Comparison of ENCODE assay signal across 14 cellular contexts in genomic region chr2:218274586-218274985, GRCh38. TPM values are rescaled to one million over a fixed set of nuclear protein-coding genes. Genes with fewer than 3 reads are reported as not detected.
DNase-seq lines count a peak whose midpoint lies in the region; ATAC-seq and TF ChIP-seq lines count a peak whose summit lies in the region.
"Had no signal": no experiment of that assay in that cellular context is flagged by ENCODE, and none has a peak within 500 bp of the region (broad histone marks: within the 10 kb centered on the region; RNA-seq: fewer than 3 reads in every experiment).

No MANE protein-coding gene starts in this region.

- peak overlapping the region; percentile 85 to 89 (median 88) for H3K27ac ChIP-seq in transverse colon
- H3K27ac ChIP-seq: SK-N-MC had no signal

- H3K36me3 ChIP-seq in transverse colon: peaks cover 0 to 47% (median 20%) of the 10 kb centered on the region in 4 donors

- H3K36me3 Mint-ChIP-seq in activated naive CD4-positive, alpha-beta T cell treated with anti-CD3 and anti-CD28 coated beads, Interleukin-2, amount 50 U/mL, for 72 hours: peaks cover 1 to 7% of the 10 kb centered on the region in 2 donors
- H3K36me3 Mint-ChIP-seq in memory B cell: peaks cover 35% of the 10 kb centered on the region

- H3K9me3 Mint-ChIP-seq in activated naive CD4-positive, alpha-beta T cell treated with anti-CD3 and anti-CD28 coated beads, Interleukin-2, amount 50 U/mL, for 72 hours: no peaks in the 10 kb centered on the region
- H3K9me3 Mint-ChIP-seq in memory B cell: no peaks in the 10 kb centered on the region

- H3K4me1 Mint-ChIP-seq in memory B cell: peaks cover 38% of the 10 kb centered on the region

- H3K9me3 ChIP-seq in transverse colon: no peaks in the 10 kb centered on the region

- ATAC-seq in activated naive CD4-positive, alpha-beta T cell treated with anti-CD3 and anti-CD28 coated beads, Interleukin-2, amount 50 U/mL, for 72 hours: no peak
- ATAC-seq in memory B cell (ENCODE audit: low read depth) (no peak), GM19452 (IDR thresholded peaks at IDR 0.05; ENCODE audit: unreplicated experiment) (no peak)

- H3K27ac Mint-ChIP-seq in activated naive CD4-positive, alpha-beta T cell treated with anti-CD3 and anti-CD28 coated beads, Interleukin-2, amount 50 U/mL, for 72 hours: peak overlapping the region; percentile 13 to 74
- peak overlapping the region; percentile 76 for H3K27ac Mint-ChIP-seq in memory B cell

- H3K27me3 Mint-ChIP-seq in memory B cell: no peaks in the 10 kb centered on the region

- TF ChIP-seq POLR2A in transverse colon (IDR thresholded peaks at IDR 0.05): no peak

- DNase-seq in activated naive CD4-positive, alpha-beta T cell treated with anti-CD3 and anti-CD28 coated beads, Interleukin-2, amount 50 U/mL, for 72 hours (ENCODE audit: low spot score in 2 of 2): no peak
- no peak for DNase-seq in activated naive CD4-positive, alpha-beta T cell treated with anti-CD3 and anti-CD28 coated beads, Interleukin-2, amount 50 U/mL, for 16 hours
- no peak for DNase-seq in memory B cell (ENCODE audit: low spot score in 2 of 2)
- DNase-seq in transverse colon: no peak
- no peak for DNase-seq in putamen (ENCODE audit: low spot score)
- DNase-seq: activated CD4-positive, alpha-beta T cell treated with anti-CD3 and anti-CD28 coated beads, Interleukin-2, amount 50 U/mL, for 1 hour; effector CD4-positive, alpha-beta T cell; NCI-H1105; NCI-H524 treated with DMSO at 0.1 percent for 48 hours; stimulated activated CD8-positive, alpha-beta memory T cell treated with anti-CD3 and anti-CD28 coated beads, Interleukin-4, amount 100 ng/mL, for 48 hours had no signal

- H3K4me3 Mint-ChIP-seq in memory B cell: no peak overlapping the region

- WGBS in transverse colon (ENCODE audit: low coverage in 1 of 2), 2 donors: 56% methylated on average over 4 of the region's 4 CpGs; no CpG with 5 or more reads in 1 of the 2 donors

- no peak for TF ChIP-seq CTCF in transverse colon (IDR thresholded peaks at IDR 0.05)

- peaks cover 20 to 46% (median 35%) of the 10 kb centered on the region in 4 donors for H3K4me1 ChIP-seq in transverse colon

- in situ Hi-C loops in transverse colon (cut with MboI; ENCODE audit: low pct_ligation_motif_present in 1 of 4, low pct_unique_long_range_greater_than_20kb in 1 of 4, low sequenced_read_pairs in 3 of 4): no loop called here

- no peak overlapping the region for H3K4me3 ChIP-seq in transverse colon
- H3K4me3 ChIP-seq: SK-N-MC, skin epidermis had no signal

- intact Hi-C loops in transverse colon (cut with DNase I; ENCODE audit: low total_unique reads): no loop called here

- TF ChIP-seq EP300 in transverse colon (IDR thresholded peaks at IDR 0.05; ENCODE audit: low read depth): no peak

- no peaks in the 10 kb centered on the region for H3K27me3 ChIP-seq in transverse colon

RNA-seq across cellular contexts. Expression of gene PNKD, which starts 4.3 kb away (rescaled TPM):
- total RNA-seq in activated naive CD4-positive, alpha-beta T cell treated with anti-CD3 and anti-CD28 coated beads, Interleukin-2, amount 50 U/mL, for 72 hours: 10 to 100 TPM; 25.1 to 30.4 TPM
- total RNA-seq in transverse colon: 100 to 1,000 TPM in 2 of 4 donors, 10 to 100 TPM in 2; 14.3 to 111 (median 100) TPM

RNA-seq across cellular contexts. Expression of gene AAMP, which starts 4.6 kb away (rescaled TPM):
- total RNA-seq in activated naive CD4-positive, alpha-beta T cell treated with anti-CD3 and anti-CD28 coated beads, Interleukin-2, amount 50 U/mL, for 72 hours: 10 to 100 TPM; 67.7 to 68.4 TPM
- total RNA-seq in transverse colon: 100 to 1,000 TPM in 3 of 4 donors, 10 to 100 TPM in 1; 96.9 to 466 (median 174) TPM

RNA-seq across cellular contexts. Expression of gene GPBAR1, which starts 13.8 kb away (rescaled TPM):
- under 1 TPM; 0.46 to 0.88 TPM for total RNA-seq in activated naive CD4-positive, alpha-beta T cell treated with anti-CD3 and anti-CD28 coated beads, Interleukin-2, amount 50 U/mL, for 72 hours
- total RNA-seq in transverse colon: 1 to 10 TPM in 2 of 4 donors, not detected in 2; 2.5 to 3.0 TPM
- total RNA-seq: Daoy had no signal

RNA-seq across cellular contexts. Expression of gene TMBIM1, which starts 17.7 kb away (rescaled TPM):
- total RNA-seq in activated naive CD4-positive, alpha-beta T cell treated with anti-CD3 and anti-CD28 coated beads, Interleukin-2, amount 50 U/mL, for 72 hours: 10 to 100 TPM; 46.1 to 47.5 TPM
- total RNA-seq in transverse colon: 100 to 1,000 TPM in 3 of 4 donors, 10 to 100 TPM in 1; 80.0 to 356 (median 200) TPM

RNA-seq across cellular contexts. Expression of gene ARPC2, which starts 57.6 kb away (rescaled TPM):
- total RNA-seq in activated naive CD4-positive, alpha-beta T cell treated with anti-CD3 and anti-CD28 coated beads, Interleukin-2, amount 50 U/mL, for 72 hours: 100 to 1,000 TPM; 567 to 656 TPM
- total RNA-seq in transverse colon: 100 to 1,000 TPM in 3 of 4 donors, 10 to 100 TPM in 1; 65.5 to 343 (median 275) TPM
